14 cellular contexts compared by ENCODE assay signal in genomic region chr7:87027900-87028299, GRCh38.
DNase-seq lines count a peak whose midpoint lies in the region; ATAC-seq and TF ChIP-seq lines count a peak whose summit lies in the region.
"Had no signal": no experiment of that assay in that cellular context is flagged by ENCODE, and none has a peak within 500 bp of the region (broad histone marks: within the 10 kb centered on the region; RNA-seq: fewer than 3 reads in every experiment).

No MANE protein-coding gene starts in this region.

- H3K4me1 ChIP-seq in OCI-LY1 (ENCODE audit: insufficient read depth, low read length, severe bottlenecking) = peaks cover 11% of the 10 kb centered on the region

- no peaks in the 10 kb centered on the region for H3F3A ChIP-seq in OCI-LY1 (ENCODE audit: insufficient read depth, low read length)

- no peaks in the 10 kb centered on the region for H3K36me3 ChIP-seq in OCI-LY1 (ENCODE audit: insufficient read depth, low read length)
- H3K36me3 ChIP-seq: MG63 had no signal

- no peaks in the 10 kb centered on the region for H3K9me2 ChIP-seq in OCI-LY1 (ENCODE audit: low read depth, low read length)

- DNase-seq in central memory CD4-positive, alpha-beta T cell = no peak
- no peak for DNase-seq in AML-193 (lab: John Stamatoyannopoulos, UW)
- no peak for DNase-seq in cerebellar nuclear complex (lab: John Stamatoyannopoulos, UW)
- DNase-seq in NCI-H2196 (lab: John Stamatoyannopoulos, UW; ENCODE audit: unreplicated experiment) = no peak
- DNase-seq: activated CD4-positive, alpha-beta T cell treated with anti-CD3 and anti-CD28 coated beads, Interleukin-2, amount 50 U/mL, for 1 hour; erythroblast; MG63; mucosa of descending colon; NCI-H526 treated with DMSO at 0.1 percent for 48 hours; trophoblast cell had no signal

- H3K27ac ChIP-seq in OCI-LY1 (ENCODE audit: low read depth, low read length, poor library complexity, severe bottlenecking) = peak overlapping the region; percentile 26

- 0 out of 2 replicates have a peak, but pooled peaks cover 2% of the 10 kb centered on the region for H3K9me3 ChIP-seq in OCI-LY1 (ENCODE audit: low read length)
- H3K9me3 ChIP-seq: MG63, mucosa of descending colon had no signal

- no peaks in the 10 kb centered on the region for H4K20me1 ChIP-seq in OCI-LY1 (ENCODE audit: insufficient read depth, low read length)

- H2AFZ ChIP-seq in OCI-LY1 (ENCODE audit: low read length) = no peak overlapping the region

- no peak overlapping the region for H3K9ac ChIP-seq in OCI-LY1 (ENCODE audit: low read length)

- H3K27me3 ChIP-seq in OCI-LY1 (ENCODE audit: insufficient read depth, low read length) = no peaks in the 10 kb centered on the region
- H3K27me3 ChIP-seq: MG63 had no signal

- ATAC-seq in GM18858 (IDR thresholded peaks at IDR 0.05; ENCODE audit: unreplicated experiment) = peak; percentile 88
- ATAC-seq in GM21447 (IDR thresholded peaks at IDR 0.05; ENCODE audit: unreplicated experiment) = peak; percentile 82
- peak; percentile 91 for ATAC-seq in HG03039 (IDR thresholded peaks at IDR 0.05; ENCODE audit: unreplicated experiment)
- ATAC-seq: mucosa of descending colon had no signal

- no peaks in the 10 kb centered on the region for H3K79me2 ChIP-seq in OCI-LY1 (ENCODE audit: insufficient read depth, low read length)

- TF ChIP-seq CTCF in OCI-LY1 (IDR thresholded peaks at IDR 0.05; ENCODE audit: low read length) = no peak

- no peak overlapping the region; the same call in 1 of the 2 replicates for H3K4me2 ChIP-seq in OCI-LY1 (ENCODE audit: low read length)

- H3K4me3 ChIP-seq in OCI-LY1 (ENCODE audit: low read depth, low read length, poor library complexity, severe bottlenecking) = no peak overlapping the region
- H3K4me3 ChIP-seq: MG63, mucosa of descending colon had no signal
